Comparison of ENCODE assay signal across 20 cellular contexts in the genomic region with DNA sequence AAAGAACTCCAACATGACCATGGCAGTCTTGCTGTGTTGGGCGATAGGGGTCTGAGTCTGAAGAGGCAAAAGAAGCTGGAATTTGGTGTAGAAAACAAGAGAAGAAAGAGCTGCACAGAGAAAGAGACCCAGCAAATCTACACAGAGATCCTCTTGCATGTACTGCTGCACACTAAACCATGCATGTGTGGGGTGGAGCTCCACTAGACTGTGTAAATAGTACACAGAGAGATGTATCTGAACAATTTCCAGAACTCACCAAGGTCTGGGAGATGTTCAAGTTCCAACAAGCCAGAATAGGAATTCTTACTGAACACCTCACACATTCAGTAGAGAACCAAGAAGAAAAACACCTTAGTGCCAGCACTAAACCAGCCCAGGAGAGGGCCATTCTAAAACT.
"Had no signal": no experiment of that assay in that cellular context is flagged by ENCODE, and none has a peak within 500 bp of the region (broad histone marks: within the 10 kb centered on the region; RNA-seq: fewer than 3 reads in every experiment).

No MANE protein-coding gene starts in this region.

- DNase-seq: Kasumi-1, NCI-H1092, NCI-H1105 treated with DMSO at 0.1 percent for 48 hours, NCI-H1417 treated with DMSO at 0.1 percent for 48 hours, NCI-H146, NCI-H1694 treated with DMSO at 0.1 percent for 48 hours, NCI-H1930, NCI-H2081, NCI-H2107, NCI-H2227 treated with DMSO at 0.1 percent for 48 hours, NCI-H524 treated with DMSO at 0.1 percent for 48 hours, NCI-H69, NCI-H774, RPMI8226, SHP77, SK-N-SH, SW 1271 had no signal

- H3K4me3 ChIP-seq: K562 had no signal

- ATAC-seq: K562 had no signal

- H3K9me3 ChIP-seq: SK-N-SH had no signal

- H3K27ac ChIP-seq: HL-60, KMS-11 had no signal
